ENCODE assay signal across 1 cellular context in the genomic region with DNA sequence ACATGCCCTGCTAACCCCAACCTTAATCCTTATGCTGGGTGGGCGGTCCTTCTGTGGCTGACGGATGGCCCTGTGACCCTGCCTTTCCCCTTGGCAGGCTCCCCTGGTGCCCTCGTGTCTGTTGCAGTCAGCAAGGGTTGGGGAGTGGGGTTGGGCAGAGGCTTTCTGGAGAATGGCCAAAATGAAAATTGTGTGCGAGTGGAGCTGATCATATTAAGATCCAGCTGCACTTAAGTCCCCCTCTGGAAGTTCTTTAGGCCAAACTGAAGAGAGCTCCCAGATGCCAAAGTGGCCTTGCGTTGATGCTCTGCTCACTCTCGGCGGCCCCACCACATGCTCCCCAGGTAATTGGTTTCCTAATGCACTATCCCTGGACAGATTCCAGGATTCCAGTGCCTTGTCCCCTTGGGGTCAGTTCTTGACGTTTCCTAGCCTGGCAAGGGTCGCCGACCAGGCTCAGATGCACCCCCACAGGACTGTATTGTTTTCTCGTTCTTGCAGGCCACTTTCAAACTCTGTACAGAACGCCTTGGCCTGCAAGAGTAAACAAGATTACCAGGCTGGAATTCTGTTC.
TF ChIP-seq lines count a peak whose summit lies in the region.

No MANE protein-coding gene starts in this region.

TF ChIP-seq in endothelial cell of umbilical vein, 7 proteins besides CTCF, POLR2A, EP300 and RAD21:
- TF ChIP-seq, protein P1, sequence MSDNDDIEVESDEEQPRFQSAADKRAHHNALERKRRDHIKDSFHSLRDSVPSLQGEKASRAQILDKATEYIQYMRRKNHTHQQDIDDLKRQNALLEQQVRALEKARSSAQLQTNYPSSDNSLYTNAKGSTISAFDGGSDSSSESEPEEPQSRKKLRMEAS (IDR thresholded peaks at IDR 0.05; ENCODE audit: insufficient read depth, insufficient read length): no peak
- no peak for TF ChIP-seq FOS (IDR thresholded peaks at IDR 0.05; ENCODE audit: borderline replicate concordance, insufficient read depth, low read length)
- no peak for TF ChIP-seq GATA2 (IDR thresholded peaks at IDR 0.05; ENCODE audit: insufficient read depth, insufficient read length, low read depth, low read length)
- TF ChIP-seq EZH2 (IDR thresholded peaks at IDR 0.05; ENCODE audit: borderline replicate concordance, low read depth, low read length, severe bottlenecking): no peak
- TF ChIP-seq MYC (IDR thresholded peaks at IDR 0.05; ENCODE audit: low read depth, low read length): no peak
- no peak for TF ChIP-seq POLR2AphosphoS5 (IDR thresholded peaks at IDR 0.05; ENCODE audit: insufficient read depth, low read depth, low read length)
- no peak for TF ChIP-seq JUN (IDR thresholded peaks at IDR 0.05; ENCODE audit: borderline replicate concordance, insufficient read depth, insufficient read length, low read depth)
TF ChIP-seq in endothelial cell of umbilical vein: peak in this region for 0.
